In genomic region chrY:13233918-13234317, GRCh38 we compare ENCODE assay signal across 18 cellular contexts.
DNase-seq lines count a peak whose midpoint lies in the region; ATAC-seq, FAIRE-seq and TF ChIP-seq lines count a peak whose summit lies in the region.
"Had no signal": no experiment of that assay in that cellular context is flagged by ENCODE, and none has a peak within 500 bp of the region (broad histone marks: within the 10 kb centered on the region; RNA-seq: fewer than 3 reads in every experiment).

No MANE protein-coding gene starts in this region.

- no peak overlapping the region for H3K4me3 Mint-ChIP-seq in endothelial cell (ENCODE audit: unreplicated experiment)
- H3K4me3 Mint-ChIP-seq: naive thymus-derived CD8-positive, alpha-beta T cell; T-helper 2 cell treated with Interferon-gamma antibody and Interleukin-4, amounts not matched to agents 5 μg/mL and 100 μg/mL, for 36 hours had no signal

- ATAC-seq in HG02759 (IDR thresholded peaks at IDR 0.05; ENCODE audit: unreplicated experiment) (no peak), HG03139 (IDR thresholded peaks at IDR 0.05; ENCODE audit: unreplicated experiment) (no peak)
- ATAC-seq: naive thymus-derived CD8-positive, alpha-beta T cell; psoas muscle had no signal

- H3K4me1 Mint-ChIP-seq in endothelial cell (ENCODE audit: unreplicated experiment) = no peaks in the 10 kb centered on the region

- peaks cover 13% of the 10 kb centered on the region for H3K36me3 Mint-ChIP-seq in endothelial cell (ENCODE audit: low read depth, unreplicated experiment)

- DNase-seq in GM19239 (ENCODE audit: insufficient read length, low spot score) = no peak
- peak; percentile 35 for DNase-seq in NCI-H2196 treated with DMSO at 0.1 percent for 48 hours (lab: John Stamatoyannopoulos, UW; ENCODE audit: unreplicated experiment)
- peak; percentile 52 for DNase-seq in fibroblast of pulmonary artery (ENCODE audit: low read depth)
- peak; percentile 31 for DNase-seq in pons (ENCODE audit: low spot score)
- DNase-seq in GOT3 (lab: John Stamatoyannopoulos, UW) = no peak
- DNase-seq in endothelial cell (ENCODE audit: low spot score) = no peak
- DNase-seq: activated CD4-positive, alpha-beta T cell treated with anti-CD3 and anti-CD28 coated beads for 1 hour; activated naive CD4-positive, alpha-beta T cell; BE2C; naive thymus-derived CD8-positive, alpha-beta T cell; NCI-H2081 treated with DMSO at 0.1 percent for 48 hours; NK-92 treated with Interleukin-12 subunit alpha and Interleukin-12 subunit beta, amount 100 ng/mL, for 24 hours; psoas muscle; SIG-M5 had no signal

- H3K27ac Mint-ChIP-seq in endothelial cell (ENCODE audit: unreplicated experiment) = no peak overlapping the region
- H3K27ac Mint-ChIP-seq: T-helper 2 cell treated with Interferon-gamma antibody and Interleukin-4, amounts not matched to agents 5 μg/mL and 100 μg/mL, for 36 hours had no signal

- no peak overlapping the region for H3K4me3 ChIP-seq in fibroblast of pulmonary artery (replicated peaks; ENCODE audit: low read depth, low read length)
- H3K4me3 ChIP-seq: psoas muscle had no signal

- peak; percentile 71 for FAIRE-seq in GM19239 (lab: Jason Lieb, UNC)
- FAIRE-seq: astrocyte had no signal

- TF ChIP-seq CTCF in fibroblast of pulmonary artery (IDR thresholded peaks at IDR 0.05; ENCODE audit: low read length, missing control alignments) (no peak), endothelial cell (IDR thresholded peaks at IDR 0.05; ENCODE audit: unreplicated experiment) (no peak)

- H3K27me3 Mint-ChIP-seq in endothelial cell (ENCODE audit: unreplicated experiment) = peaks cover 3% of the 10 kb centered on the region
- H3K27me3 Mint-ChIP-seq: naive thymus-derived CD8-positive, alpha-beta T cell had no signal

- no peaks in the 10 kb centered on the region for H3K9me3 Mint-ChIP-seq in endothelial cell (ENCODE audit: unreplicated experiment)
- H3K9me3 Mint-ChIP-seq: T-helper 2 cell treated with Interferon-gamma antibody and Interleukin-4, amounts not matched to agents 5 μg/mL and 100 μg/mL, for 36 hours had no signal

Comparison
In these comparisons a context has a peak if more than half of its experiments do, and no peak if none do; other contexts are left out.
1. DNase-seq: peak in NCI-H2196 treated with DMSO at 0.1 percent for 48 hours (single experiment), fibroblast of pulmonary artery (single experiment) and pons (single experiment); none in GM19239 (single experiment), GOT3 (single experiment) and endothelial cell (single experiment).